17 cellular contexts compared by ENCODE assay signal in the genomic region with DNA sequence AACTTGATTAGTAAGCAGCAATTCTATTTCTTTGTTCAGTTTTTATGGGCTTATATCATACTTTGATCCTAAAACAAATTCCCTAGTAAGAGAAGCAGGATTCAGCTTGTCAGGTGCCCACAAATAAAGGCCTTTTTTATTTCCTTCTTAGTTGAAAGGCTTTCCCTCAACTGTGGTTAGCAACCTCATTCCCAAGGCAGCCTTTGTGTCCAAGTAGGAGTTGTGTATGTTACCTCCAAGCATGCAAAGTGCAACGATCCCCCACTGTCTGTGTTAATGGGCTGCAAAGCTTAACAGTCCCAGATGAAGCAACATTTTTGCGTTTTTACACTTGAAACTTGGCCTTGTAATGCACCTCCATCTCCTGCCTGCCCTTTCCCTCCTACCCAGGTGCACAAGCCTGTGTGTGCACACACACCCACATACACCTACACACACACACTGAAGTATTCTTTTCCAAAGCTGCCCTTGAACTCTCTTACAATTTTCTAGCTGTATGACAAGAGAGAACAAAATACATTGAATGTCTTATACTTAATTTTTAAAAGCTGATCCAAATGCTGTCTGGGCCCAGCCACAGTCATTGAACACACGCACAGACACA.
A peak's percentile ranks its signal among the peaks of the same experiment; 100 is the strongest.
DNase-seq lines count a peak whose midpoint lies in the region; ATAC-seq and TF ChIP-seq lines count a peak whose summit lies in the region.
"Had no signal": no experiment of that assay in that cellular context is flagged by ENCODE, and none has a peak within 500 bp of the region (broad histone marks: within the 10 kb centered on the region; RNA-seq: fewer than 3 reads in every experiment).

No MANE protein-coding gene starts in this region.

- TF ChIP-seq CTCF in brain microvascular endothelial cell (IDR thresholded peaks at IDR 0.05; ENCODE audit: low read depth, low read length, missing control alignments) = no peak
- no peak for TF ChIP-seq CTCF in hepatocyte (IDR thresholded peaks at IDR 0.05; ENCODE audit: poor library complexity)
- no peak for TF ChIP-seq CTCF in smooth muscle cell (IDR thresholded peaks at IDR 0.05; ENCODE audit: borderline replicate concordance, insufficient read depth, poor library complexity, severe bottlenecking)

- H3K27me3 ChIP-seq in brain microvascular endothelial cell (replicated peaks) (no peaks in the 10 kb centered on the region), hepatocyte (no peaks in the 10 kb centered on the region), smooth muscle cell (ENCODE audit: low read depth) (no peaks in the 10 kb centered on the region)
- H3K27me3 ChIP-seq: adrenal gland had no signal

- no peaks in the 10 kb centered on the region for H3K9me2 ChIP-seq in hepatocyte (replicated peaks; ENCODE audit: insufficient read depth)

- no peak overlapping the region for H2AFZ ChIP-seq in hepatocyte
- no peak overlapping the region for H2AFZ ChIP-seq in smooth muscle cell (ENCODE audit: low read depth)

- peak; percentile 42 for DNase-seq in LHCN-M2 (ENCODE audit: low read depth)
- DNase-seq in brain microvascular endothelial cell = no peak
- DNase-seq in hepatocyte (ENCODE audit: low spot score) = no peak
- DNase-seq in smooth muscle cell (lab: John Stamatoyannopoulos, UW; ENCODE audit: unreplicated experiment) = no peak
- no peak for DNase-seq in KBM-7
- DNase-seq in NCI-H1417 treated with DMSO at 0.1 percent for 48 hours (lab: John Stamatoyannopoulos, UW) = no peak
- DNase-seq: activated T-cell treated with anti-CD3 and anti-CD28 coated beads, Interleukin-2, amount 50 U/mL, for 48 hours; adrenal gland; CD4-positive, alpha-beta memory T cell; naive B cell; NCI-H187; RPMI8226; stimulated activated CD4-positive, alpha-beta T cell treated with anti-CD3 and anti-CD28 coated beads, Interleukin-4, amount 100 ng/mL, for 24 hours; T-helper 9 cell had no signal

- H4K20me1 ChIP-seq in hepatocyte (ENCODE audit: insufficient read depth, poor library complexity, severe bottlenecking) = no peaks in the 10 kb centered on the region
- H4K20me1 ChIP-seq in smooth muscle cell (ENCODE audit: low read depth) = no peaks in the 10 kb centered on the region

- ATAC-seq in GM19452 (IDR thresholded peaks at IDR 0.05; ENCODE audit: unreplicated experiment) (no peak), GM21717 (IDR thresholded peaks at IDR 0.05; ENCODE audit: unreplicated experiment) (no peak)

- H3K27ac ChIP-seq in brain microvascular endothelial cell (peak overlapping the region; percentile 84), hepatocyte (peak overlapping the region; percentile 59), smooth muscle cell (ENCODE audit: low read depth) (peak overlapping the region; percentile 99)
- H3K27ac ChIP-seq: KMS-11 had no signal

- H3F3A ChIP-seq in smooth muscle cell (ENCODE audit: low read depth) = peaks cover 18% of the 10 kb centered on the region

- no peaks in the 10 kb centered on the region for H3K9me3 ChIP-seq in hepatocyte (ENCODE audit: low read depth)
- no peaks in the 10 kb centered on the region for H3K9me3 ChIP-seq in smooth muscle cell (replicated peaks; ENCODE audit: low read depth)
- H3K9me3 ChIP-seq: adrenal gland had no signal

- H3K36me3 ChIP-seq in brain microvascular endothelial cell (replicated peaks) (no peaks in the 10 kb centered on the region), hepatocyte (replicated peaks; ENCODE audit: insufficient read depth, low read depth) (no peaks in the 10 kb centered on the region), smooth muscle cell (ENCODE audit: low read depth) (no peaks in the 10 kb centered on the region)
- H3K36me3 ChIP-seq: adrenal gland had no signal

- H3K4me3 ChIP-seq in brain microvascular endothelial cell (ENCODE audit: low read depth, low read length) (no peak overlapping the region), hepatocyte (no peak overlapping the region), smooth muscle cell (no peak overlapping the region)
- H3K4me3 ChIP-seq: adrenal gland had no signal

- H3K4me1 ChIP-seq in hepatocyte (ENCODE audit: insufficient read depth) (peaks cover 9% of the 10 kb centered on the region), smooth muscle cell (ENCODE audit: low read depth) (peaks cover 19% of the 10 kb centered on the region)

- H3K4me2 ChIP-seq in hepatocyte (no peak overlapping the region), smooth muscle cell (peak overlapping the region; percentile 73)
- H3K4me2 ChIP-seq: KMS-11 had no signal

- WGBS in hepatocyte (ENCODE audit: low lambda C conversion rate, missing lambda C conversion rate) = 30% methylated on average over 3 of the region's 3 CpGs
- WGBS in smooth muscle cell (ENCODE audit: low lambda C conversion rate) = 6% methylated on average over 3 of the region's 3 CpGs

- in situ Hi-C loops in brain microvascular endothelial cell (cut with HindIII; ENCODE audit: low pct_ligation_motif_present, low sequenced_read_pairs) (loop anchor here (25.0 kb wide), 1 partner anchor 675 kb away; no protein-coding TSS in a partner anchor), KBM-7 (cut with MboI; ENCODE audit: low pct_unique_long_range_greater_than_20kb, low sequenced_read_pairs) (loop anchor here (25.0 kb wide), 1 partner anchor 675 kb away; no protein-coding TSS in a partner anchor)

- H3K79me2 ChIP-seq in hepatocyte (no peaks in the 10 kb centered on the region), smooth muscle cell (ENCODE audit: low read depth) (no peaks in the 10 kb centered on the region)

- peak overlapping the region; percentile 92 for H3K9ac ChIP-seq in smooth muscle cell (ENCODE audit: low read depth)
- H3K9ac ChIP-seq: KMS-11 had no signal
